Comparison of ENCODE assay signal across 8 cellular contexts in genomic region chr5:125408582-125409069, GRCh38.
A peak's percentile ranks its signal among the peaks of the same experiment; 100 is the strongest.
DNase-seq lines count a peak whose midpoint lies in the region; ATAC-seq and TF ChIP-seq lines count a peak whose summit lies in the region.

No MANE protein-coding gene starts in this region.

- no peak for TF ChIP-seq CTCF in GM13977 (IDR thresholded peaks at IDR 0.05; ENCODE audit: extremely low read depth, insufficient read depth, missing control alignments)
- no peak for TF ChIP-seq CTCF in tibial artery (IDR thresholded peaks at IDR 0.05)

- in situ Hi-C loops in GM13977 (cut with MboI; ENCODE audit: low pct_unique_long_range_greater_than_20kb, low sequenced_read_pairs, unreplicated experiment) = loop anchor here (25.0 kb wide), 2 partner anchors 471 to 671 kb away; partner anchors contain the start of gene ZNF608

- no peak overlapping the region for H3K27ac ChIP-seq in tibial artery

- H3K27me3 ChIP-seq in tibial artery = no peaks in the 10 kb centered on the region

- peak; percentile 28 for ATAC-seq in GM21786 (IDR thresholded peaks at IDR 0.05; ENCODE audit: unreplicated experiment)

- H3K4me3 ChIP-seq in tibial artery = no peak overlapping the region

- no peaks in the 10 kb centered on the region for H3K9me3 ChIP-seq in tibial artery

- peak; percentile 38 for DNase-seq in GM13977 (ENCODE audit: low spot score)
- DNase-seq in M059J (ENCODE audit: low read depth) = peak; percentile 97
- peak; percentile 58 for DNase-seq in dermis blood vessel endothelial cell
- peak; percentile 18 for DNase-seq in posterior vena cava (ENCODE audit: low spot score)
- DNase-seq in NCI-H774 (lab: John Stamatoyannopoulos, UW) = no peak
- no peak for DNase-seq in amygdala (lab: John Stamatoyannopoulos, UW)
- no peak for DNase-seq in tibial artery

- intact Hi-C loops in posterior vena cava (cut with DNase I) = no loop called here
- intact Hi-C loops in tibial artery (cut with DNase I; ENCODE audit: low total_unique reads) = no loop called here

- H3K36me3 ChIP-seq in tibial artery = no peaks in the 10 kb centered on the region

- H3K4me1 ChIP-seq in tibial artery = peaks cover 0 to 50% (median 29%) of the 10 kb centered on the region in 4 donors

Comparison
In these comparisons a context has a peak if more than half of its experiments do, and no peak if none do; other contexts are left out.
1. DNase-seq: peak in GM13977 (single experiment), M059J (single experiment), dermis blood vessel endothelial cell (single experiment) and posterior vena cava (single experiment); none in NCI-H774 (single experiment), amygdala (0 of 56) and tibial artery (0 of 2).